10 cellular contexts compared by ENCODE assay signal in the genomic region with DNA sequence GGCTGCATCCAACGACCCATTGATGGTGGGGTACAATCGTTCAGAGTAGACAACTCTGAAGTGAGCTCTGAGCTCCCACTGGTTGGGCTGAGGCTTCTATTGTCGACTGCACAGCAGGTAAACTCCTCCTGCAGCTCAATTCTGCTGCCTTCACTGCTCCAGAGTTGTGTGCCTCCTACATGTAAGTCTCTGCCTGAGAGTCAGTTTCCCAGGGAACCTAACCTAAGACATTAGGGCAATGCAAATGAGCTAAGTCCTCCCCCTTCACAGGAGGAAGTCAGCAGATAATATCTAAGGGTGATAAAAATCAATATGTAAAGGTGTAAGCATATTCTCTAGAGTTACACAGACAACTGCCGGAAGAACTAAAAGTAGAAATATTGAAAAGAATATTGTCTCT. TPM values are rescaled to one million over a fixed set of nuclear protein-coding genes. Genes with fewer than 3 reads are reported as not detected.
DNase-seq lines count a peak whose midpoint lies in the region; ATAC-seq and FAIRE-seq lines count a peak whose summit lies in the region.
"Had no signal": no experiment of that assay in that cellular context is flagged by ENCODE, and none has a peak within 500 bp of the region (broad histone marks: within the 10 kb centered on the region; RNA-seq: fewer than 3 reads in every experiment).

No MANE protein-coding gene starts in this region.

- H3K4me3 Mint-ChIP-seq in T-helper 17 cell = peak overlapping the region; percentile 80

- DNase-seq in ELF-1 (ENCODE audit: low read depth, low spot score) (peak; percentile 73), T-helper 17 cell (no peak), CD1c-positive myeloid dendritic cell (ENCODE audit: extremely low spot score) (no peak), urothelium cell line (ENCODE audit: low spot score) (no peak), NCI-H226 (no peak), NCI-H2196 treated with DMSO at 0.1 percent for 48 hours (lab: John Stamatoyannopoulos, UW; ENCODE audit: unreplicated experiment) (no peak)

- peak; percentile 66 for ATAC-seq in GM19328 (IDR thresholded peaks at IDR 0.05; ENCODE audit: unreplicated experiment)
- peak; percentile 52 for ATAC-seq in HG02981 (IDR thresholded peaks at IDR 0.05; ENCODE audit: unreplicated experiment)
- peak; percentile 86 for ATAC-seq in T-helper 17 cell
- ATAC-seq: HCT116 had no signal

- peak overlapping the region; percentile 95 for H3K27ac Mint-ChIP-seq in T-helper 17 cell

- no peaks in the 10 kb centered on the region for H3K27me3 Mint-ChIP-seq in T-helper 17 cell

- FAIRE-seq in urothelium cell line (lab: Jason Lieb, UNC) = no peak
- FAIRE-seq: bronchial epithelial cell had no signal

- no peaks in the 10 kb centered on the region for H3K9me3 ChIP-seq in T-helper 17 cell (ENCODE audit: control insufficient read depth, low read length, poor library complexity, severe bottlenecking)

- H3K4me1 Mint-ChIP-seq in T-helper 17 cell = peaks cover 24% of the 10 kb centered on the region

- no peaks in the 10 kb centered on the region for H3K36me3 Mint-ChIP-seq in T-helper 17 cell (ENCODE audit: low read depth)

RNA-seq across cellular contexts. Expression of gene ACYP2, which starts 22.5 kb away (rescaled TPM):
- total RNA-seq in T-helper 17 cell = 10 to 100 TPM in 1 of 2 donors, 1 to 10 TPM in 1; 9.8 to 10.3 TPM
